Comparison of ENCODE assay signal across 2 cellular contexts in genomic region chrX:153073331-153073730, GRCh38. TPM values are rescaled to one million over a fixed set of nuclear protein-coding genes. Genes with fewer than 3 reads are reported as not detected.
"Had no signal": no experiment of that assay in that cellular context is flagged by ENCODE, and none has a peak within 500 bp of the region (broad histone marks: within the 10 kb centered on the region; RNA-seq: fewer than 3 reads in every experiment).

No MANE protein-coding gene starts in this region.

RNA-seq across cellular contexts. Expression of gene PNMA3, which starts 17.1 kb away (rescaled TPM):
- total RNA-seq: GM23248, HFFc6 had no signal
- polyA plus RNA-seq: GM23248 had no signal
